10 cellular contexts compared by ENCODE assay signal in genomic region chr10:61970182-61971015, GRCh38.
DNase-seq lines count a peak whose midpoint lies in the region; TF ChIP-seq lines count a peak whose summit lies in the region.
"Had no signal": no experiment of that assay in that cellular context is flagged by ENCODE, and none has a peak within 500 bp of the region (broad histone marks: within the 10 kb centered on the region; RNA-seq: fewer than 3 reads in every experiment).

No MANE protein-coding gene starts in this region.

- no peaks in the 10 kb centered on the region for H3K36me3 ChIP-seq in ascending aorta
- 0 out of 2 replicates have a peak, but pooled peaks cover 2% of the 10 kb centered on the region for H3K36me3 ChIP-seq in MM.1S (replicated peaks; ENCODE audit: insufficient read depth, low read length)
- H3K36me3 ChIP-seq: neutrophil had no signal

- H3K4me3 Mint-ChIP-seq in activated naive CD4-positive, alpha-beta T cell treated with anti-CD3 and anti-CD28 coated beads, Interleukin-2, amount 50 U/mL, for 24 hours: no peak overlapping the region
- H3K4me3 Mint-ChIP-seq in type B pancreatic cell: peak overlapping the region; percentile 23

- no peak overlapping the region for H2AFZ ChIP-seq in MM.1S (ENCODE audit: low read length)

- no peaks in the 10 kb centered on the region for H3K27me3 ChIP-seq in ascending aorta
- H3K27me3 ChIP-seq in MM.1S (replicated peaks; ENCODE audit: insufficient read depth, low read length): no peaks in the 10 kb centered on the region
- H3K27me3 ChIP-seq: neutrophil had no signal

- H3K4me1 Mint-ChIP-seq in activated naive CD4-positive, alpha-beta T cell treated with anti-CD3 and anti-CD28 coated beads, Interleukin-2, amount 50 U/mL, for 24 hours: peaks cover 76% of the 10 kb centered on the region
- H3K4me1 Mint-ChIP-seq in type B pancreatic cell (ENCODE audit: unreplicated experiment): peaks cover 59% of the 10 kb centered on the region

- intact Hi-C loops in ascending aorta (cut with DNase I): no loop called here

- no peaks in the 10 kb centered on the region for H4K20me1 ChIP-seq in MM.1S (ENCODE audit: insufficient read depth, low read length)

- peaks cover 0 to 3% of the 10 kb centered on the region in 2 donors for H3K9me3 ChIP-seq in ascending aorta
- no peaks in the 10 kb centered on the region for H3K9me3 ChIP-seq in MM.1S (replicated peaks; ENCODE audit: insufficient read depth, low read length)
- H3K9me3 ChIP-seq: neutrophil had no signal

- no peaks in the 10 kb centered on the region for H3K9me2 ChIP-seq in MM.1S (replicated peaks; ENCODE audit: insufficient read depth, low read length)

- no peak overlapping the region for H3K4me2 ChIP-seq in MM.1S (ENCODE audit: low read depth, low read length)

- H3K4me1 ChIP-seq in ascending aorta: peaks cover 6 to 39% of the 10 kb centered on the region in 2 donors
- H3K4me1 ChIP-seq in MM.1S (ENCODE audit: low read length): peaks cover 55% of the 10 kb centered on the region

- H3K79me2 ChIP-seq in MM.1S (ENCODE audit: low read length): peaks cover 89% of the 10 kb centered on the region

- no peak for DNase-seq in activated naive CD4-positive, alpha-beta T cell (lab: John Stamatoyannopoulos, UW)
- no peak for DNase-seq in ascending aorta (ENCODE audit: low spot score in 2 of 2)
- DNase-seq in medulla oblongata (ENCODE audit: extremely low spot score): peak; percentile 41
- no peak for DNase-seq in type B pancreatic cell (ENCODE audit: extremely low spot score, unreplicated experiment)
- no peak for DNase-seq in NCI-H1694 (lab: John Stamatoyannopoulos, UW)
- no peak for DNase-seq in MM.1S
- no peak for DNase-seq in HK-2 (ENCODE audit: unreplicated experiment)
- DNase-seq: NCI-H226 had no signal

- peak overlapping the region; percentile 43 to 52 for H3K27ac ChIP-seq in ascending aorta
- H3K27ac ChIP-seq in MM.1S (ENCODE audit: low read length): no peak overlapping the region
- H3K27ac ChIP-seq: neutrophil had no signal

- peaks cover 15% of the 10 kb centered on the region for H3F3A ChIP-seq in MM.1S (ENCODE audit: insufficient read depth, low read length)

- peak overlapping the region; percentile 88 for H3K27ac Mint-ChIP-seq in activated naive CD4-positive, alpha-beta T cell treated with anti-CD3 and anti-CD28 coated beads, Interleukin-2, amount 50 U/mL, for 24 hours
- peak overlapping the region; percentile 32 for H3K27ac Mint-ChIP-seq in type B pancreatic cell

- H3K9ac ChIP-seq in MM.1S (ENCODE audit: low read length): no peak overlapping the region

- H3K4me3 ChIP-seq in ascending aorta (peak overlapping the region in 1 of 2 donors; percentile 11), MM.1S (ENCODE audit: low read length) (no peak overlapping the region)

- peaks cover 35% of the 10 kb centered on the region for H3K36me3 Mint-ChIP-seq in activated naive CD4-positive, alpha-beta T cell treated with anti-CD3 and anti-CD28 coated beads, Interleukin-2, amount 50 U/mL, for 24 hours
- peaks cover 26% of the 10 kb centered on the region for H3K36me3 Mint-ChIP-seq in type B pancreatic cell

- no peaks in the 10 kb centered on the region for H3K27me3 Mint-ChIP-seq in activated naive CD4-positive, alpha-beta T cell treated with anti-CD3 and anti-CD28 coated beads, Interleukin-2, amount 50 U/mL, for 24 hours
- H3K27me3 Mint-ChIP-seq in type B pancreatic cell: no peaks in the 10 kb centered on the region

- H3K9me3 Mint-ChIP-seq in activated naive CD4-positive, alpha-beta T cell treated with anti-CD3 and anti-CD28 coated beads, Interleukin-2, amount 50 U/mL, for 24 hours: no peaks in the 10 kb centered on the region
- H3K9me3 Mint-ChIP-seq in type B pancreatic cell: peaks cover 5% of the 10 kb centered on the region

- TF ChIP-seq CTCF in ascending aorta (IDR thresholded peaks at IDR 0.05) (no peak), type B pancreatic cell (conservative IDR thresholded peaks at IDR 0.05) (no peak), MM.1S (IDR thresholded peaks at IDR 0.05; ENCODE audit: low read length) (no peak)
